Comparison of ENCODE assay signal across 1 cellular context in genomic region chr19:11291415-11291814, GRCh38.
TF ChIP-seq lines count a peak whose summit lies in the region.

No MANE protein-coding gene starts in this region.

TF ChIP-seq in GM12878, 131 proteins besides CTCF, POLR2A, EP300 and RAD21:
- no peak for TF ChIP-seq SUZ12 (IDR thresholded peaks at IDR 0.05; ENCODE audit: unreplicated experiment)
- peak; percentile 56; the same call in 1 of the 2 replicates for TF ChIP-seq SPI1 (IDR thresholded peaks at IDR 0.05; ENCODE audit: borderline replicate concordance, insufficient read depth, low read depth, low read length)
